ENCODE assay signal across 8 cellular contexts in genomic region chr7:379456-380225, GRCh38.
A peak's percentile ranks its signal among the peaks of the same experiment; 100 is the strongest.
DNase-seq lines count a peak whose midpoint lies in the region; ATAC-seq and TF ChIP-seq lines count a peak whose summit lies in the region.

No MANE protein-coding gene starts in this region.

- intact Hi-C loops in right lobe of liver (cut with DNase I), result no loop called here

- TF ChIP-seq POLR2A in right lobe of liver (IDR thresholded peaks at IDR 0.05), result no peak
- TF ChIP-seq POLR2A in suprapubic skin (IDR thresholded peaks at IDR 0.05), result no peak

- peaks cover 18% of the 10 kb centered on the region for H3K9me3 ChIP-seq in adipocyte (ENCODE audit: control insufficient read depth, low read length)
- H3K9me3 ChIP-seq in right lobe of liver, result no peaks in the 10 kb centered on the region
- H3K9me3 ChIP-seq in suprapubic skin, result peaks cover 7% of the 10 kb centered on the region

- no peak overlapping the region for H3K9ac ChIP-seq in adipocyte (ENCODE audit: low read length)

- H3K27me3 ChIP-seq in adipocyte (replicated peaks; ENCODE audit: control insufficient read depth, insufficient read depth, low read length), result peaks cover 58% of the 10 kb centered on the region
- no peaks in the 10 kb centered on the region for H3K27me3 ChIP-seq in right lobe of liver
- H3K27me3 ChIP-seq in suprapubic skin, result peaks cover 23% of the 10 kb centered on the region

- H3K4me1 ChIP-seq in adipocyte (ENCODE audit: control insufficient read depth, insufficient read depth, low read length) (no peaks in the 10 kb centered on the region), right lobe of liver (no peaks in the 10 kb centered on the region), suprapubic skin (peaks cover 36% of the 10 kb centered on the region)

- TF ChIP-seq CTCF in right lobe of liver (IDR thresholded peaks at IDR 0.05) (no peak), suprapubic skin (IDR thresholded peaks at IDR 0.05) (no peak)

- no peaks in the 10 kb centered on the region for H3K36me3 ChIP-seq in adipocyte (ENCODE audit: control insufficient read depth, insufficient read depth, low read length, severe bottlenecking)
- no peaks in the 10 kb centered on the region for H3K36me3 ChIP-seq in right lobe of liver
- H3K36me3 ChIP-seq in suprapubic skin, result no peaks in the 10 kb centered on the region

- 48% methylated on average over 10 of the region's 51 CpGs for WGBS in right lobe of liver (ENCODE audit: insufficient coverage, low coverage, low lambda C conversion rate, missing lambda C conversion rate)
- 43% methylated on average over 36 of the region's 51 CpGs for WGBS in suprapubic skin

- peak in 3 of 4 donors; percentile 22 to 43 (median 28) for ATAC-seq in right lobe of liver
- no peak for ATAC-seq in GM21825 (IDR thresholded peaks at IDR 0.05; ENCODE audit: unreplicated experiment)

- no peak for TF ChIP-seq EP300 in suprapubic skin (IDR thresholded peaks at IDR 0.05)

- DNase-seq in NCI-H748 (lab: John Stamatoyannopoulos, UW; ENCODE audit: unreplicated experiment) (peak; percentile 71), NCI-H748 treated with DMSO at 0.1 percent for 48 hours (lab: John Stamatoyannopoulos, UW) (no peak), adipocyte (ENCODE audit: low read depth) (peak; percentile 18), right lobe of liver (peak; percentile 28 to 52 (median 43)), suprapubic skin (ENCODE audit: low spot score in 2 of 2) (peak; percentile 64 to 78), NCI-H82 (lab: John Stamatoyannopoulos, UW) (no peak)
- no peak for DNase-seq in stimulated activated CD4-positive, alpha-beta T cell treated with anti-CD3 and anti-CD28 coated beads, Interleukin-2, amount 100 ng/mL, for 48 hours

- H3K27ac ChIP-seq in right lobe of liver, result no peak overlapping the region
- no peak overlapping the region for H3K27ac ChIP-seq in suprapubic skin

- H3K4me3 ChIP-seq in adipocyte (ENCODE audit: low read length) (no peak overlapping the region), right lobe of liver (no peak overlapping the region), suprapubic skin (peak overlapping the region; percentile 35)

Comparison
In these comparisons a context has a peak if more than half of its experiments do, and no peak if none do; other contexts are left out.
1. DNase-seq: peak in NCI-H748 (single experiment), adipocyte (single experiment), right lobe of liver (3 of 3) and suprapubic skin (2 of 2); none in NCI-H748 treated with DMSO at 0.1 percent for 48 hours (single experiment), NCI-H82 (single experiment) and stimulated activated CD4-positive, alpha-beta T cell treated with anti-CD3 and anti-CD28 coated beads, Interleukin-2, amount 100 ng/mL, for 48 hours (0 of 2).